In genomic region chr14:89126461-89126860, GRCh38 we compare ENCODE assay signal across 4 cellular contexts.
TF ChIP-seq lines count a peak whose summit lies in the region.

No MANE protein-coding gene starts in this region.

TF ChIP-seq in HCT116, 20 proteins besides CTCF, POLR2A, EP300 and RAD21 (continues in another document):
- TF ChIP-seq, protein P1, sequence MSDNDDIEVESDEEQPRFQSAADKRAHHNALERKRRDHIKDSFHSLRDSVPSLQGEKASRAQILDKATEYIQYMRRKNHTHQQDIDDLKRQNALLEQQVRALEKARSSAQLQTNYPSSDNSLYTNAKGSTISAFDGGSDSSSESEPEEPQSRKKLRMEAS (IDR thresholded peaks at IDR 0.05), result no peak
- TF ChIP-seq CBX3 (IDR thresholded peaks at IDR 0.05; ENCODE audit: low read depth) (no peak), SIN3A (IDR thresholded peaks at IDR 0.05; ENCODE audit: low read depth) (no peak), ELF1 (IDR thresholded peaks at IDR 0.05; ENCODE audit: borderline replicate concordance, low read depth) (no peak), POLR2AphosphoS5 (IDR thresholded peaks at IDR 0.05; ENCODE audit: low read depth, low read length) (no peak), EZH2 (IDR thresholded peaks at IDR 0.05) (no peak), TCF7L2 (IDR thresholded peaks at IDR 0.05; ENCODE audit: borderline replicate concordance, extremely low read depth, insufficient read depth, insufficient read length) (no peak), ZBTB33 (IDR thresholded peaks at IDR 0.05; ENCODE audit: extremely low read depth, insufficient replicate concordance, low read length) (no peak), SRF (IDR thresholded peaks at IDR 0.05; ENCODE audit: low read depth) (no peak), ZFX (IDR thresholded peaks at IDR 0.05) (no peak), EZH2phosphoT487 (IDR thresholded peaks at IDR 0.05; ENCODE audit: borderline replicate concordance) (no peak)
- TF ChIP-seq, protein P2, sequence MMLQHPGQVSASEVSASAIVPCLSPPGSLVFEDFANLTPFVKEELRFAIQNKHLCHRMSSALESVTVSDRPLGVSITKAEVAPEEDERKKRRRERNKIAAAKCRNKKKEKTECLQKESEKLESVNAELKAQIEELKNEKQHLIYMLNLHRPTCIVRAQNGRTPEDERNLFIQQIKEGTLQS (IDR thresholded peaks at IDR 0.05), result no peak

TF ChIP-seq in HEK293, 187 proteins besides CTCF, POLR2A, EP300 and RAD21 (continued from another document):
- TF ChIP-seq ZBTB17 (tag by site-specific recombination; IDR thresholded peaks at IDR 0.05) (peak; percentile 75), ZNF561 (tag by site-specific recombination; IDR thresholded peaks at IDR 0.05; ENCODE audit: borderline replicate concordance) (no peak), ZNF266 (tag by site-specific recombination; IDR thresholded peaks at IDR 0.05; ENCODE audit: low read depth) (no peak), GLIS2 (tag by site-specific recombination; IDR thresholded peaks at IDR 0.05) (no peak), KLF16 (tag by site-specific recombination; IDR thresholded peaks at IDR 0.05) (no peak), MEIS1 (CRISPR knock-in tag; IDR thresholded peaks at IDR 0.05; ENCODE audit: borderline replicate concordance) (no peak)

TF ChIP-seq in GM12878, 131 proteins besides CTCF, POLR2A, EP300 and RAD21:
- 0 out of 2 replicates have a peak, but pooled peaks have one; percentile 21 for TF ChIP-seq MLLT1 (IDR thresholded peaks at IDR 0.05)
- TF ChIP-seq POU2F2 (IDR thresholded peaks at IDR 0.05; ENCODE audit: borderline replicate concordance, low read depth, low read length), result no peak

TF ChIP-seq in HEK293T, 16 proteins besides CTCF, POLR2A, EP300 and RAD21 (continued from another document):
- TF ChIP-seq BHLHE40 (IDR thresholded peaks at IDR 0.05; ENCODE audit: borderline replicate concordance), result no peak
- TF ChIP-seq L3MBTL2 (conservative IDR thresholded peaks at IDR 0.05), result no peak
- no peak for TF ChIP-seq FOXM1 (IDR thresholded peaks at IDR 0.05; ENCODE audit: borderline replicate concordance)
- TF ChIP-seq TARDBP (IDR thresholded peaks at IDR 0.05), result no peak
- TF ChIP-seq LEF1 (IDR thresholded peaks at IDR 0.05; ENCODE audit: borderline replicate concordance), result no peak
- no peak for TF ChIP-seq ELF4 (IDR thresholded peaks at IDR 0.05)
- TF ChIP-seq PKNOX1 (IDR thresholded peaks at IDR 0.05), result no peak
- no peak for TF ChIP-seq ARNT (IDR thresholded peaks at IDR 0.05)
- TF ChIP-seq SP1 (IDR thresholded peaks at IDR 0.05), result no peak
- TF ChIP-seq FOXK2 (IDR thresholded peaks at IDR 0.05), result no peak
- no peak for TF ChIP-seq SUZ12 (IDR thresholded peaks at IDR 0.05)
